8 cellular contexts compared by ENCODE assay signal in the genomic region with DNA sequence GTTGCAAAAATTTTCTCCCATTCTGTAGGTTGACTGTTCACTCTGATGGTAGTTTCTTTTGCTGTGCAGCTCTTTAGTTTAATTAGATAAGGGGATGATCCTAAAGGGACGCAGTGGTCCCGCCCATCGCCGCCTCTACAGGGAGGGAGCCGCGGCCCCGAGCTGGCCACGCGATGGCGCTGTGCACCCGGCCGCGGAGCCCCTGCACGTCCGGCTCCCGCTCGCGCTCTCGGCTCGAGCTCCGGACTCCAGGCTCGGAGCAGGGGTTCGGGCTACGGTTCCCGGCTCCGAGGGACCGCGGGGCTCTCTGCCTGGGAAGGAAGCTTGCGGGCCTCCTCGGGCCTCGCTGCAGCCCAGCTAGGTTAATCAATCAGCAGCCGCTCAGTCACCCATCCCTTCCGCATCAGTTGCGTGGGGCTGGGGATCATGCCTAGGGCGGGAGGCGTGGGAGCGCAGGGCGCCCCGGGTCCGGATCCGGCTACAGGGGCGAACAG.
DNase-seq lines count a peak whose midpoint lies in the region; ATAC-seq and TF ChIP-seq lines count a peak whose summit lies in the region.

No MANE protein-coding gene starts in this region.

- no peak overlapping the region for H3K9ac ChIP-seq in KMS-11

- no peaks in the 10 kb centered on the region for H3K36me3 Mint-ChIP-seq in CD4-positive, alpha-beta T cell (ENCODE audit: low read depth)
- H3K36me3 Mint-ChIP-seq in stimulated activated memory B cell treated with anti-CD40 and anti-IgM and Interleukin-4, amounts not matched to agents 10 μg/mL and 1 μg/mL and 100 μg/mL, for 72 hours: no peaks in the 10 kb centered on the region

- TF ChIP-seq CTCF in CD4-positive, alpha-beta T cell (IDR thresholded peaks at IDR 0.05): peak; percentile 52
- peak; percentile 63 for TF ChIP-seq CTCF in KMS-11 (conservative IDR thresholded peaks at IDR 0.05; ENCODE audit: low read depth, low read length)

- no peak overlapping the region for H3K4me3 ChIP-seq in KMS-11 (IDR thresholded peaks at IDR 0.05; ENCODE audit: insufficient read depth, low read depth, low read length)
- peak overlapping the region; percentile 51 to 53 for H3K4me3 ChIP-seq in muscle layer of duodenum (ENCODE audit: low read depth in 1 of 2, low read length in 2 of 2)

- H3K27me3 Mint-ChIP-seq in CD4-positive, alpha-beta T cell: peaks cover 69% of the 10 kb centered on the region
- H3K27me3 Mint-ChIP-seq in stimulated activated memory B cell treated with anti-CD40 and anti-IgM and Interleukin-4, amounts not matched to agents 10 μg/mL and 1 μg/mL and 100 μg/mL, for 72 hours: peaks cover 71% of the 10 kb centered on the region

- DNase-seq in CD4-positive, alpha-beta T cell: peak in 9 of 10 experiments; percentile 8 to 59 (median 32)
- DNase-seq in activated T-cell treated with anti-CD3 and anti-CD28 coated beads for 1 hour (ENCODE audit: low read depth) (peak; percentile 36), erythroblast (lab: John Stamatoyannopoulos, UW) (peak; percentile 60 to 70), COLO829 (ENCODE audit: low spot score) (no peak)

- peak overlapping the region; percentile 20 for H3K4me3 Mint-ChIP-seq in CD4-positive, alpha-beta T cell
- H3K4me3 Mint-ChIP-seq in stimulated activated memory B cell treated with anti-CD40 and anti-IgM and Interleukin-4, amounts not matched to agents 10 μg/mL and 1 μg/mL and 100 μg/mL, for 72 hours: peak overlapping the region; percentile 52

- H2AFZ ChIP-seq in KMS-11 (ENCODE audit: low read depth): peak overlapping the region; percentile 85

- H3K27ac Mint-ChIP-seq in CD4-positive, alpha-beta T cell: no peak overlapping the region
- no peak overlapping the region for H3K27ac Mint-ChIP-seq in stimulated activated memory B cell treated with anti-CD40 and anti-IgM and Interleukin-4, amounts not matched to agents 10 μg/mL and 1 μg/mL and 100 μg/mL, for 72 hours

- no peaks in the 10 kb centered on the region for H3K4me1 Mint-ChIP-seq in CD4-positive, alpha-beta T cell (ENCODE audit: low read depth)
- peaks cover 10% of the 10 kb centered on the region for H3K4me1 Mint-ChIP-seq in stimulated activated memory B cell treated with anti-CD40 and anti-IgM and Interleukin-4, amounts not matched to agents 10 μg/mL and 1 μg/mL and 100 μg/mL, for 72 hours

- peak overlapping the region; percentile 73 for H3K4me2 ChIP-seq in KMS-11

- H3K79me2 ChIP-seq in KMS-11 (ENCODE audit: insufficient read depth, low read depth): no peaks in the 10 kb centered on the region

- H3K4me1 ChIP-seq in KMS-11 (ENCODE audit: low read depth, poor library complexity, severe bottlenecking) (no peaks in the 10 kb centered on the region), muscle layer of duodenum (ENCODE audit: control insufficient read depth in 1 of 2, insufficient read depth in 2 of 2, low read length in 2 of 2) (peaks cover 0 to 8% of the 10 kb centered on the region in 2 donors)

- ATAC-seq in CD4-positive, alpha-beta T cell (ENCODE audit: poor library complexity): peak; percentile 85
- ATAC-seq in GM21528 (IDR thresholded peaks at IDR 0.05; ENCODE audit: low FRiP score, unreplicated experiment): peak; percentile 92
- ATAC-seq in stimulated activated memory B cell treated with anti-CD40 and anti-IgM and Interleukin-4, amounts not matched to agents 10 μg/mL and 1 μg/mL and 100 μg/mL, for 72 hours: peak; percentile 88

- no peak overlapping the region for H3K27ac ChIP-seq in CD4-positive, alpha-beta T cell (ENCODE audit: low read depth, low read length)
- no peak overlapping the region for H3K27ac ChIP-seq in KMS-11
- no peak overlapping the region for H3K27ac ChIP-seq in muscle layer of duodenum (ENCODE audit: low read length)

- H3K36me3 ChIP-seq in KMS-11 (ENCODE audit: insufficient read depth) (no peaks in the 10 kb centered on the region), muscle layer of duodenum (ENCODE audit: control insufficient read depth in 1 of 2, insufficient read depth in 2 of 2, low read length in 2 of 2) (no peaks in the 10 kb centered on the region)

- peaks cover 37% of the 10 kb centered on the region for H3K27me3 ChIP-seq in CD4-positive, alpha-beta T cell (ENCODE audit: control insufficient read depth, insufficient read depth, low read length)
- H3K27me3 ChIP-seq in KMS-11 (ENCODE audit: insufficient read depth, low read depth) (no peaks in the 10 kb centered on the region; the same call in 1 of the 2 replicates), muscle layer of duodenum (ENCODE audit: low read depth, low read length) (peaks cover 13% of the 10 kb centered on the region)

- peaks cover 8% of the 10 kb centered on the region for H3K9me3 ChIP-seq in CD4-positive, alpha-beta T cell (ENCODE audit: control insufficient read depth, low read length)
- peaks cover 8 to 10% of the 10 kb centered on the region in 2 donors for H3K9me3 ChIP-seq in muscle layer of duodenum (ENCODE audit: control insufficient read depth in 1 of 2, low read length in 2 of 2)

- no peaks in the 10 kb centered on the region for H3K9me3 Mint-ChIP-seq in CD4-positive, alpha-beta T cell
- peaks cover 3% of the 10 kb centered on the region for H3K9me3 Mint-ChIP-seq in stimulated activated memory B cell treated with anti-CD40 and anti-IgM and Interleukin-4, amounts not matched to agents 10 μg/mL and 1 μg/mL and 100 μg/mL, for 72 hours

- POLR2A ChIA-PET in CD4-positive, alpha-beta T cell (lab: Charles Lee): no interaction called here

- H4K20me1 ChIP-seq in KMS-11 (ENCODE audit: insufficient read depth): no peaks in the 10 kb centered on the region

- intact Hi-C loops in CD4-positive, alpha-beta T cell (cut with DNase I, micrococcal nuclease): no loop called here

- CTCF ChIA-PET in CD4-positive, alpha-beta T cell (lab: Charles Lee): interaction anchor here (1.2 kb wide), 1 partner anchor 9 kb away, joined by 4 read pairs; no protein-coding TSS in a partner anchor

- no peak for TF ChIP-seq POLR2A in erythroblast (IDR thresholded peaks at IDR 0.05; ENCODE audit: low read length)
